Comparison of ENCODE assay signal across 1 cellular context in genomic region chr7:26291699-26292538, GRCh38.
TF ChIP-seq lines count a peak whose summit lies in the region.

Gene SNX10, plus strand, starts transcription at chr7:26291862. Its CDS starts 54,581 bp downstream, at chr7:26346443.

TF ChIP-seq in K562, 482 proteins besides CTCF, POLR2A, EP300 and RAD21 (continued from another document and continues in another):
- TF ChIP-seq THRA (IDR thresholded peaks at IDR 0.05): no peak
- no peak for TF ChIP-seq ETS2 (tag; IDR thresholded peaks at IDR 0.05; ENCODE audit: borderline replicate concordance, poor library complexity, severe bottlenecking)
- TF ChIP-seq E2F5 (CRISPR knock-in tag; IDR thresholded peaks at IDR 0.05): no peak
- no peak for TF ChIP-seq ZNF124 (CRISPR knock-in tag; IDR thresholded peaks at IDR 0.05)
- TF ChIP-seq ZNF76 (CRISPR knock-in tag; IDR thresholded peaks at IDR 0.05; ENCODE audit: borderline replicate concordance): no peak
- no peak for TF ChIP-seq ZNF75A (CRISPR knock-in tag; IDR thresholded peaks at IDR 0.05)
- TF ChIP-seq PRDM10 (IDR thresholded peaks at IDR 0.05; ENCODE audit: partially characterized antibody): no peak
- no peak for TF ChIP-seq HOMEZ (CRISPR knock-in tag; IDR thresholded peaks at IDR 0.05)
- 0 out of 2 replicates have a peak, but pooled peaks have one; percentile 31 for TF ChIP-seq KLF13 (tag; IDR thresholded peaks at IDR 0.05; ENCODE audit: borderline replicate concordance, low read depth)
- TF ChIP-seq RBM15 (IDR thresholded peaks at IDR 0.05; ENCODE audit: insufficient read depth, low read length): no peak
- no peak for TF ChIP-seq ZNF140 (CRISPR knock-in tag; IDR thresholded peaks at IDR 0.05)
- TF ChIP-seq AFF4 (CRISPR knock-in tag; IDR thresholded peaks at IDR 0.05): no peak
- no peak for TF ChIP-seq KDM2B (CRISPR knock-in tag; IDR thresholded peaks at IDR 0.05)
- no peak for TF ChIP-seq BCL6 (CRISPR knock-in tag; IDR thresholded peaks at IDR 0.05)
- TF ChIP-seq TEAD2 (tag; IDR thresholded peaks at IDR 0.05): no peak
- no peak for TF ChIP-seq PHTF2 (CRISPR knock-in tag; IDR thresholded peaks at IDR 0.05)
- TF ChIP-seq VEZF1 (CRISPR knock-in tag; IDR thresholded peaks at IDR 0.05): peak; percentile 78
- TF ChIP-seq DACH1 (IDR thresholded peaks at IDR 0.05; ENCODE audit: partially characterized antibody): no peak
- no peak for TF ChIP-seq FOXP4 (CRISPR knock-in tag; IDR thresholded peaks at IDR 0.05; ENCODE audit: borderline replicate concordance)
- no peak for TF ChIP-seq ARID3A (IDR thresholded peaks at IDR 0.05; ENCODE audit: borderline replicate concordance, low read depth, low read length)
- no peak for TF ChIP-seq ELK1 (CRISPR knock-in tag; IDR thresholded peaks at IDR 0.05)
- no peak for TF ChIP-seq MAFG (tag; conservative IDR thresholded peaks at IDR 0.05)
- no peak for TF ChIP-seq ZSCAN32 (CRISPR knock-in tag; IDR thresholded peaks at IDR 0.05)
- TF ChIP-seq ZNF318 (IDR thresholded peaks at IDR 0.05; ENCODE audit: borderline replicate concordance in 1 of 2, low read depth in 1 of 2): no peak
